ENCODE assay signal across 8 cellular contexts in genomic region chr12:117100251-117100650, GRCh38. TPM values are rescaled to one million over a fixed set of nuclear protein-coding genes. Genes with fewer than 3 reads are reported as not detected.
DNase-seq lines count a peak whose midpoint lies in the region; ATAC-seq, FAIRE-seq and TF ChIP-seq lines count a peak whose summit lies in the region.
"Had no signal": no experiment of that assay in that cellular context is flagged by ENCODE, and none has a peak within 500 bp of the region (broad histone marks: within the 10 kb centered on the region; RNA-seq: fewer than 3 reads in every experiment).

No MANE protein-coding gene starts in this region.

- H3K9me3 Mint-ChIP-seq in Caco-2 (ENCODE audit: unreplicated experiment) (no peaks in the 10 kb centered on the region), astrocyte (ENCODE audit: unreplicated experiment) (no peaks in the 10 kb centered on the region)
- no peaks in the 10 kb centered on the region for H3K9me3 Mint-ChIP-seq in naive thymus-derived CD4-positive, alpha-beta T cell

- intact Hi-C loops in Caco-2 (cut with micrococcal nuclease; ENCODE audit: unreplicated experiment), result loop anchor here (1.0 to 5.0 kb wide), 2 partner anchors 19 to 37 kb away; no protein-coding TSS in a partner anchor
- intact Hi-C loops in naive thymus-derived CD4-positive, alpha-beta T cell (cut with micrococcal nuclease), result no loop called here
- intact Hi-C loops in spleen (cut with DNase I; ENCODE audit: low total_unique reads), result no loop called here

- DNase-seq in Caco-2 (peak in 1 of 2 experiments; percentile 29), HK-2 (ENCODE audit: unreplicated experiment) (peak; percentile 11), astrocyte (ENCODE audit: low read depth) (no peak), NCI-H187 (lab: John Stamatoyannopoulos, UW) (no peak), GM10248 (ENCODE audit: extremely low spot score) (no peak), spleen (no peak)
- no peak for DNase-seq in naive thymus-derived CD4-positive, alpha-beta T cell
- DNase-seq: SW 1271 had no signal

- POLR2A ChIA-PET in Caco-2 (lab: Charles Lee), result no interaction called here
- POLR2A ChIA-PET in naive thymus-derived CD4-positive, alpha-beta T cell (lab: Charles Lee), result no interaction called here
- POLR2A ChIA-PET in GM10248 (lab: Yijun Ruan, JAX), result interaction anchor here (0.5 kb wide), 1 partner anchor 42 kb away, joined by 7 read pairs; no protein-coding TSS in a partner anchor

- H3K4me1 Mint-ChIP-seq in Caco-2 (ENCODE audit: low read depth, unreplicated experiment) (no peaks in the 10 kb centered on the region), astrocyte (ENCODE audit: low read depth, unreplicated experiment) (no peaks in the 10 kb centered on the region)
- peaks cover 0 to 24% (median 9%) of the 10 kb centered on the region in 7 donors for H3K4me1 Mint-ChIP-seq in naive thymus-derived CD4-positive, alpha-beta T cell

- no peak overlapping the region for H2AFZ ChIP-seq in astrocyte (ENCODE audit: low read depth, low read length)

- no peak for ATAC-seq in naive thymus-derived CD4-positive, alpha-beta T cell

- no peak overlapping the region for H3K9ac ChIP-seq in astrocyte (ENCODE audit: low read length)

- H3K36me3 ChIP-seq in Caco-2 (ENCODE audit: control insufficient read depth, insufficient read depth, low read length), result no peaks in the 10 kb centered on the region
- H3K36me3 ChIP-seq in astrocyte (ENCODE audit: insufficient read depth, low read length), result no peaks in the 10 kb centered on the region
- H3K36me3 ChIP-seq in naive thymus-derived CD4-positive, alpha-beta T cell (ENCODE audit: control insufficient read depth in 2 of 3, insufficient read depth in 3 of 3, low read length in 3 of 3), result no peaks in the 10 kb centered on the region
- no peaks in the 10 kb centered on the region for H3K36me3 ChIP-seq in spleen

- H4K20me1 ChIP-seq in astrocyte (ENCODE audit: insufficient read depth, low read length), result peaks cover 4% of the 10 kb centered on the region

- H3K4me3 Mint-ChIP-seq in Caco-2 (ENCODE audit: unreplicated experiment) (no peak overlapping the region), astrocyte (ENCODE audit: unreplicated experiment) (peak overlapping the region; percentile 12)
- peak overlapping the region in 9 of 10 donors; percentile 34 to 82 (median 66) for H3K4me3 Mint-ChIP-seq in naive thymus-derived CD4-positive, alpha-beta T cell

- TF ChIP-seq POLR2A in spleen (IDR thresholded peaks at IDR 0.05), result no peak

- no peak overlapping the region for H3K27ac ChIP-seq in astrocyte (ENCODE audit: low read depth, low read length)
- H3K27ac ChIP-seq in naive thymus-derived CD4-positive, alpha-beta T cell (ENCODE audit: low read depth, low read length), result no peak overlapping the region
- H3K27ac ChIP-seq in spleen, result no peak overlapping the region

- TF ChIP-seq CTCF in Caco-2 (IDR thresholded peaks at IDR 0.05; ENCODE audit: insufficient read depth in 1 of 2, low read depth in 1 of 2, low read length in 1 of 2, severe bottlenecking in 1 of 2, unreplicated experiment in 1 of 2) (peak; percentile 23 to 29), astrocyte (IDR thresholded peaks at IDR 0.05; ENCODE audit: insufficient read depth, low read depth, low read length) (peak; percentile 18), GM10248 (IDR thresholded peaks at IDR 0.05; ENCODE audit: control extremely low read depth, extremely low read depth, low read depth, missing control alignments) (no peak), spleen (IDR thresholded peaks at IDR 0.05 in 8 of 11, conservative IDR thresholded peaks at IDR 0.05 in 3 of 11) (peak in 1 of 11 experiments; percentile 29)

- H3K27me3 Mint-ChIP-seq in Caco-2 (ENCODE audit: insufficient read depth, unreplicated experiment) (peaks cover 6% of the 10 kb centered on the region), astrocyte (ENCODE audit: low read depth, unreplicated experiment) (peaks cover 59% of the 10 kb centered on the region)
- peaks cover 16 to 41% (median 18%) of the 10 kb centered on the region in 5 donors for H3K27me3 Mint-ChIP-seq in naive thymus-derived CD4-positive, alpha-beta T cell

- no TSS peak for BruUV-seq in Caco-2 (replicated peaks; lab: Mats Ljungman, UMichigan)

- CTCF ChIA-PET in Caco-2 (lab: Charles Lee) (interaction anchor here (0.7 to 2.7 kb wide), 2 partner anchors 19 to 34 kb away, joined by 4 to 17 read pairs; no protein-coding TSS in a partner anchor), GM10248 (lab: Yijun Ruan, JAX) (interaction anchor here (1.3 to 1.4 kb wide), 3 partner anchors 14 to 44 kb away, joined by 3 to 5 read pairs (median 3); no protein-coding TSS in a partner anchor)
- CTCF ChIA-PET in naive thymus-derived CD4-positive, alpha-beta T cell (lab: Charles Lee), result no interaction called here

- no peaks in the 10 kb centered on the region for H3K9me3 ChIP-seq in Caco-2
- no peaks in the 10 kb centered on the region for H3K9me3 ChIP-seq in astrocyte (ENCODE audit: insufficient read depth, low read depth, low read length)
- no peaks in the 10 kb centered on the region for H3K9me3 ChIP-seq in naive thymus-derived CD4-positive, alpha-beta T cell (ENCODE audit: control insufficient read depth in 2 of 3, low read length in 3 of 3)
- H3K9me3 ChIP-seq in spleen, result no peaks in the 10 kb centered on the region

- FAIRE-seq in astrocyte (lab: Jason Lieb, UNC), result no peak

- H3K27ac Mint-ChIP-seq in Caco-2 (ENCODE audit: unreplicated experiment), result no peak overlapping the region
- H3K27ac Mint-ChIP-seq in astrocyte (ENCODE audit: unreplicated experiment), result no peak overlapping the region
- H3K27ac Mint-ChIP-seq in naive thymus-derived CD4-positive, alpha-beta T cell, result peak overlapping the region in 1 of 9 donors; percentile 23

- H3K79me2 ChIP-seq in astrocyte (ENCODE audit: insufficient read depth, low read length), result no peaks in the 10 kb centered on the region

- no peaks in the 10 kb centered on the region for H3K27me3 ChIP-seq in Caco-2 (replicated peaks; ENCODE audit: control insufficient read depth, insufficient read depth, low read length)
- H3K27me3 ChIP-seq in astrocyte (ENCODE audit: insufficient read depth, low read length), result peaks cover 54% of the 10 kb centered on the region
- peaks cover 0 to 10% of the 10 kb centered on the region in 2 donors for H3K27me3 ChIP-seq in naive thymus-derived CD4-positive, alpha-beta T cell (ENCODE audit: control insufficient read depth in 2 of 2, insufficient read depth in 2 of 2, low read length in 2 of 2)
- peaks cover 0 to 71% (median 33%) of the 10 kb centered on the region in 7 donors for H3K27me3 ChIP-seq in spleen (replicated peaks in 1 of 7)

- H3K36me3 Mint-ChIP-seq in Caco-2 (ENCODE audit: insufficient read depth, unreplicated experiment) (no peaks in the 10 kb centered on the region), astrocyte (ENCODE audit: low read depth, unreplicated experiment) (no peaks in the 10 kb centered on the region)
- peaks cover 0 to 1% (median 0%) of the 10 kb centered on the region in 5 donors for H3K36me3 Mint-ChIP-seq in naive thymus-derived CD4-positive, alpha-beta T cell

- no peak overlapping the region for H3K4me2 ChIP-seq in astrocyte (ENCODE audit: low read length)

- 44 to 68% (median 59%) methylated on average over 5 of the region's 5 CpGs for WGBS in spleen, 5 donors

- no peak overlapping the region for H3K4me3 ChIP-seq in Caco-2 (ENCODE audit: low read depth, low read length)
- no peak overlapping the region for H3K4me3 ChIP-seq in astrocyte (ENCODE audit: insufficient read depth, low read depth, low read length)
- H3K4me3 ChIP-seq in naive thymus-derived CD4-positive, alpha-beta T cell (ENCODE audit: low read length), result no peak overlapping the region
- H3K4me3 ChIP-seq in spleen, result no peak overlapping the region

- H3K4me1 ChIP-seq in Caco-2 (peaks cover 6% of the 10 kb centered on the region; the same call in 1 of the 2 replicates), astrocyte (ENCODE audit: insufficient read depth, low read length) (no peaks in the 10 kb centered on the region), spleen (peaks cover 5 to 44% (median 29%) of the 10 kb centered on the region in 6 donors)
- H3K4me1 ChIP-seq in naive thymus-derived CD4-positive, alpha-beta T cell (ENCODE audit: control insufficient read depth in 2 of 2, insufficient read depth in 2 of 2, low read length in 2 of 2), result peaks cover 4 to 5% of the 10 kb centered on the region in 2 donors

RNA-seq across cellular contexts. Expression of gene TESC, which starts 1.0 kb away (rescaled TPM):
- 4.8 and 6.8 TPM in 2 replicates for total RNA-seq in Caco-2 (2022)
- total RNA-seq in astrocyte, result 1.7 and 1.9 TPM in 2 replicates
- total RNA-seq in naive thymus-derived CD4-positive, alpha-beta T cell, result 10 to 100 TPM in 2 of 5 experiments, 1 to 10 TPM in 1, not detected in 2; 4.6 to 41.1 (median 25.8) TPM
- 1 to 10 TPM in 1 of 2 donors, under 1 TPM in 1; 0.82 to 3.5 TPM for polyA plus RNA-seq in naive thymus-derived CD4-positive, alpha-beta T cell
- 10 to 100 TPM in 5 of 7 donors, 1 to 10 TPM in 2; 5.5 to 26.9 (median 20.3) TPM for total RNA-seq in spleen
- polyA plus RNA-seq in spleen, result 10 to 100 TPM in 2 of 3 donors, 1 to 10 TPM in 1; 5.5 to 16.1 (median 10.9) TPM
